Comparison of ENCODE assay signal across 21 cellular contexts in the genomic region with DNA sequence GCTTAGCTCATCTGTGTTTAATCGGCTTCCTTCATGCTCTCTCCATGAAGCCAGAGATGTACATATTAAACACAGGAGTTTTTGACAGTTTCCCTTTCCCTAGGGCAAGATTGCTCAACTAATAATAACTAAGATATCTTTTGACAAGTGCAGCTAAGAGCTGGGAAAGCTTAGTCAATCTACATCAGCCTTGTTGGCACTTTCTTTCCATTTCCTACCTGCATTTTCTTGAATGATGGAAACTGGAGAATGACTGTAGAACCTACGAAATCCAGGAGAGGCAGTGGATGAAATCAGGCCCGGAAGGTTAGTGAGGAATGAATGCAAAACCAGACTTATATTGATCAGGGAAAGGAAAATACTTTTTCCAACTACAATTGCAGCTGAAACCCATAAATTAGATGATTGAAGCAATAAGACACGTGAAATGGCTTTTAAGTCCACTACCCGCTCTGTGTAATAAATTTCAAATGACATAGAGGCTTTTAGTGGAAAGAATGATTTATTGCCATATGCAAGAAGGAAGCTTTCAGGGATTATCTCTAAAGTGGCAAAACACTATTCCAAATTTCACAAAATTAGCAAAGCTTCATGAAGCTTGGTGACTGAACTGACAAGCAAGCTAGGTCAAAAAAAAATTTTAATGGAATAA.
"Had no signal": no experiment of that assay in that cellular context is flagged by ENCODE, and none has a peak within 500 bp of the region (broad histone marks: within the 10 kb centered on the region; RNA-seq: fewer than 3 reads in every experiment).

No MANE protein-coding gene starts in this region.

- H3K4me1 ChIP-seq: ascending aorta, left lung, right atrium auricular region, thyroid gland had no signal

- DNase-seq: activated CD4-positive, alpha-beta T cell treated with anti-CD3 and anti-CD28 coated beads, Interleukin-2, amount 10 ng/mL, durations not matched to agents 7 days and 5 days; activated CD8-positive, alpha-beta memory T cell treated with anti-CD3 and anti-CD28 coated beads, Interleukin-2, amount 50 U/mL, for 4 hours; activated gamma-delta T cell; activated T-cell treated with anti-CD3 and anti-CD28 coated beads, Interleukin-2, amount 50 U/mL, for 4 hours; erythroblast; hypothalamus; kidney; left lung; stimulated activated CD4-positive, alpha-beta T cell treated with anti-CD3 and anti-CD28 coated beads, Interleukin-2, amount 100 ng/mL, for 24 hours; stimulated activated naive CD4-positive, alpha-beta T cell treated with Interleukin-2 at 50 U/mL for 16 hours; thyroid gland had no signal

- H3K27me3 Mint-ChIP-seq: activated CD4-positive, alpha-beta T cell treated with anti-CD3 and anti-CD28 coated beads, Interleukin-2, amount 10 ng/mL, durations not matched to agents 7 days and 5 days; activated naive CD4-positive, alpha-beta T cell treated with anti-CD3 and anti-CD28 coated beads, Interleukin-2, amount 50 U/mL, for 24 hours; central memory CD8-positive, alpha-beta T cell; progenitor cell of endocrine pancreas had no signal

- H3K27me3 ChIP-seq: ascending aorta, left lung, neural progenitor cell, right atrium auricular region, thyroid gland had no signal

- H3K4me1 Mint-ChIP-seq: activated CD4-positive, alpha-beta T cell treated with anti-CD3 and anti-CD28 coated beads, Interleukin-2, amount 10 ng/mL, durations not matched to agents 7 days and 5 days; activated naive CD4-positive, alpha-beta T cell treated with anti-CD3 and anti-CD28 coated beads, Interleukin-2, amount 50 U/mL, for 24 hours; central memory CD8-positive, alpha-beta T cell; neural progenitor cell had no signal

- ATAC-seq: activated CD4-positive, CD25-positive, alpha-beta regulatory T cell treated with anti-CD3 and anti-CD28 coated beads, Interleukin-2, amount 50 U/mL, for 24 hours; activated T-cell treated with anti-CD3 and anti-CD28 coated beads, Interleukin-2, amount 50 U/mL, for 4 hours; left lung had no signal

- H2AFZ ChIP-seq: neural progenitor cell had no signal

- H3K27ac ChIP-seq: ascending aorta, coronary artery, left lung, neural progenitor cell, right atrium auricular region, thyroid gland had no signal

- H3K36me3 Mint-ChIP-seq: activated naive CD4-positive, alpha-beta T cell treated with anti-CD3 and anti-CD28 coated beads, Interleukin-2, amount 50 U/mL, for 24 hours; neural progenitor cell had no signal

- H3K4me3 ChIP-seq: ascending aorta, coronary artery, left lung, neural progenitor cell, right atrium auricular region, thyroid gland had no signal

- H3K4me3 Mint-ChIP-seq: activated CD4-positive, alpha-beta T cell treated with anti-CD3 and anti-CD28 coated beads, Interleukin-2, amount 10 ng/mL, durations not matched to agents 7 days and 5 days; activated naive CD4-positive, alpha-beta T cell treated with anti-CD3 and anti-CD28 coated beads, Interleukin-2, amount 50 U/mL, for 24 hours; activated T-cell treated with anti-CD3 and anti-CD28 coated beads, Interleukin-2, amount 50 U/mL, for 4 hours; central memory CD8-positive, alpha-beta T cell; neural progenitor cell had no signal

- H3K9me3 ChIP-seq: ascending aorta, left lung, right atrium auricular region, thyroid gland had no signal

- H3K9me3 Mint-ChIP-seq: activated naive CD4-positive, alpha-beta T cell treated with anti-CD3 and anti-CD28 coated beads, Interleukin-2, amount 50 U/mL, for 24 hours; neural progenitor cell had no signal

- H3K4me2 ChIP-seq: neural progenitor cell had no signal

- H3K36me3 ChIP-seq: ascending aorta, left lung, neural progenitor cell, right atrium auricular region, thyroid gland had no signal

- H3K27ac Mint-ChIP-seq: activated CD4-positive, alpha-beta T cell treated with anti-CD3 and anti-CD28 coated beads, Interleukin-2, amount 10 ng/mL, durations not matched to agents 7 days and 5 days; activated naive CD4-positive, alpha-beta T cell treated with anti-CD3 and anti-CD28 coated beads, Interleukin-2, amount 50 U/mL, for 24 hours; neural progenitor cell; progenitor cell of endocrine pancreas had no signal

- H3K9ac ChIP-seq: neural progenitor cell had no signal

- FAIRE-seq: frontal cortex, kidney, urothelium cell line had no signal
